ENCODE assay signal across 1 cellular context in the genomic region with DNA sequence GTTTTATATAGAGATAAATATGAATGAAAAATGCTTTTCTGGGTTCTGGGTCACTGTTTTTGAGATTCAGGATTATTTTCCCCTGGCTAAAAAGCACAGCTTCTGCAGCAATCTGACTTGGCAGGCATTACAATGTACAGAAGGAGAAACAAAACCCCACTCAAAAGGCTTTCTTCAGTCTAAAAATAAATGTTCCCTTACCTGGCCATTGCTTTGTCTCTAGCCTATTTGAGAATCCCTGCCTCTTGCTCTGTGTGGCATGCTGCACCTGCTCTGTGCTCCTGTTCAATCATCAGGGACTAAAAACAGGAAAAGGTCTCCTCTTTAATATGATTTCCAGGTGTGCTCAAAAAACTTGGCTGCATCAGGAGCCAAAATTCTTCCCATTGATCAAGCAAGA.
TF ChIP-seq lines count a peak whose summit lies in the region.

No MANE protein-coding gene starts in this region.

TF ChIP-seq in HepG2, 621 proteins besides CTCF, POLR2A, EP300 and RAD21 (continued from another document):
- no peak for TF ChIP-seq FOXC1 (CRISPR knock-in tag; IDR thresholded peaks at IDR 0.05; ENCODE audit: borderline replicate concordance)
- TF ChIP-seq, protein P1, sequence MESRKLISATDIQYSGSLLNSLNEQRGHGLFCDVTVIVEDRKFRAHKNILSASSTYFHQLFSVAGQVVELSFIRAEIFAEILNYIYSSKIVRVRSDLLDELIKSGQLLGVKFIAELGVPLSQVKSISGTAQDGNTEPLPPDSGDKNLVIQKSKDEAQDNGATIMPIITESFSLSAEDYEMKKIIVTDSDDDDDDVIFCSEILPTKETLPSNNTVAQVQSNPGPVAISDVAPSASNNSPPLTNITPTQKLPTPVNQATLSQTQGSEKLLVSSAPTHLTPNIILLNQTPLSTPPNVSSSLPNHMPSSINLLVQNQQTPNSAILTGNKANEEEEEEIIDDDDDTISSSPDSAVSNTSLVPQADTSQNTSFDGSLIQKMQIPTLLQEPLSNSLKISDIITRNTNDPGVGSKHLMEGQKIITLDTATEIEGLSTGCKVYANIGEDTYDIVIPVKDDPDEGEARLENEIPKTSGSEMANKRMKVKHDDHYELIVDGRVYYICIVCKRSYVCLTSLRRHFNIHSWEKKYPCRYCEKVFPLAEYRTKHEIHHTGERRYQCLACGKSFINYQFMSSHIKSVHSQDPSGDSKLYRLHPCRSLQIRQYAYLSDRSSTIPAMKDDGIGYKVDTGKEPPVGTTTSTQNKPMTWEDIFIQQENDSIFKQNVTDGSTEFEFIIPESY (CRISPR knock-in tag; IDR thresholded peaks at IDR 0.05) = no peak
- no peak for TF ChIP-seq ZFP62 (CRISPR knock-in tag; IDR thresholded peaks at IDR 0.05)
- no peak for TF ChIP-seq JUND (CRISPR knock-in tag; IDR thresholded peaks at IDR 0.05)
- TF ChIP-seq RAD51 (IDR thresholded peaks at IDR 0.05; ENCODE audit: borderline replicate concordance) = no peak
- TF ChIP-seq ZNF180 (CRISPR knock-in tag; IDR thresholded peaks at IDR 0.05; ENCODE audit: borderline replicate concordance, low read depth) = no peak
